Comparison of ENCODE assay signal across 21 cellular contexts in genomic region chr1:1141911-1142250, GRCh38. TPM values are rescaled to one million over a fixed set of nuclear protein-coding genes. Genes with fewer than 3 reads are reported as not detected.
DNase-seq lines count a peak whose midpoint lies in the region; ATAC-seq, FAIRE-seq and TF ChIP-seq lines count a peak whose summit lies in the region.
"Had no signal": no experiment of that assay in that cellular context is flagged by ENCODE, and none has a peak within 500 bp of the region (broad histone marks: within the 10 kb centered on the region; RNA-seq: fewer than 3 reads in every experiment).

No MANE protein-coding gene starts in this region.

- intact Hi-C loops in activated T-helper 1 cell treated with anti-CD3 and anti-CD28 coated beads, Interleukin-12 subunit alpha, Interleukin-12 subunit beta, Interleukin-2, Interleukin-4 antibody, amounts not matched to agents 30 ng/mL and 10 ng/mL and 1 ng/mL, durations not matched to agents 14 hours and 24 hours and 36 hours (cut with micrococcal nuclease): loop anchor here (5.0 kb wide), 2 partner anchors 65 to 90 kb away; partner anchors contain the start of genes B3GALT6, SDF4 and TNFRSF18

- whole genome bisulfite sequencing in mesenchymal stem cell: 76% methylated on average over 15 of the region's 15 CpGs

- peaks cover 21% of the 10 kb centered on the region for H3K4me1 ChIP-seq in mesenchymal stem cell (ENCODE audit: control insufficient read depth, insufficient read depth, low read depth, low read length)

- no peak overlapping the region for H2AFZ ChIP-seq in mesenchymal stem cell (ENCODE audit: low read depth, low read length)
- H2AFZ ChIP-seq: GM23248, PC-9 had no signal

- no peak overlapping the region for H3K23ac ChIP-seq in mesenchymal stem cell (ENCODE audit: low read length in 2 of 2)

- H2BK12ac ChIP-seq in mesenchymal stem cell (ENCODE audit: low read length in 2 of 2): no peak overlapping the region

- H3K4me3 ChIP-seq in mesenchymal stem cell (ENCODE audit: insufficient read depth in 1 of 2, low read depth in 1 of 2, low read length in 2 of 2): no peak overlapping the region
- H3K4me3 ChIP-seq: GM12878, GM23248, PC-9 had no signal

- no peak overlapping the region for H3K4me3 Mint-ChIP-seq in activated CD4-positive, alpha-beta T cell treated with anti-CD3 and anti-CD28 coated beads, Interleukin-2, amount 10 ng/mL, durations not matched to agents 7 days and 5 days
- H3K4me3 Mint-ChIP-seq in activated T-helper 1 cell treated with anti-CD3 and anti-CD28 coated beads, Interleukin-12 subunit alpha, Interleukin-12 subunit beta, Interleukin-2, Interleukin-4 antibody, amounts not matched to agents 30 ng/mL and 10 ng/mL and 1 ng/mL, durations not matched to agents 14 hours and 24 hours and 36 hours: peak overlapping the region; percentile 19
- H3K4me3 Mint-ChIP-seq: CD14-positive monocyte had no signal

- ATAC-seq in SK-N-SH treated with all-trans-retinoic acid at 6 μM for 48 hours: no peak
- ATAC-seq: GM12878 had no signal

- H3K27ac Mint-ChIP-seq in activated CD4-positive, alpha-beta T cell treated with anti-CD3 and anti-CD28 coated beads, Interleukin-2, amount 10 ng/mL, durations not matched to agents 7 days and 5 days: peak overlapping the region; percentile 65
- peak overlapping the region; percentile 97 for H3K27ac Mint-ChIP-seq in activated T-helper 1 cell treated with anti-CD3 and anti-CD28 coated beads, Interleukin-12 subunit alpha, Interleukin-12 subunit beta, Interleukin-2, Interleukin-4 antibody, amounts not matched to agents 30 ng/mL and 10 ng/mL and 1 ng/mL, durations not matched to agents 14 hours and 24 hours and 36 hours

- H3K14ac ChIP-seq in mesenchymal stem cell (ENCODE audit: low read length in 2 of 2): no peak overlapping the region

- no peak overlapping the region for H2BK15ac ChIP-seq in mesenchymal stem cell (ENCODE audit: low read depth, poor library complexity, severe bottlenecking)

- H3K27ac ChIP-seq in mesenchymal stem cell (ENCODE audit: low read length, poor library complexity, severe bottlenecking): no peak overlapping the region
- H3K27ac ChIP-seq: GM23248, PC-9 had no signal

- peaks cover 0 to 24% of the 10 kb centered on the region in 2 experiments for H3K36me3 ChIP-seq in mesenchymal stem cell (ENCODE audit: control insufficient read depth in 1 of 2, insufficient read depth in 2 of 2, low read depth in 1 of 2, low read length in 2 of 2)

- FAIRE-seq in urothelium cell line (lab: Jason Lieb, UNC): no peak
- FAIRE-seq: A204.1, GM12878, GM18507 had no signal

- H3K4me1 Mint-ChIP-seq in activated CD4-positive, alpha-beta T cell treated with anti-CD3 and anti-CD28 coated beads, Interleukin-2, amount 10 ng/mL, durations not matched to agents 7 days and 5 days: peaks cover 36% of the 10 kb centered on the region
- peaks cover 19% of the 10 kb centered on the region for H3K4me1 Mint-ChIP-seq in activated T-helper 1 cell treated with anti-CD3 and anti-CD28 coated beads, Interleukin-12 subunit alpha, Interleukin-12 subunit beta, Interleukin-2, Interleukin-4 antibody, amounts not matched to agents 30 ng/mL and 10 ng/mL and 1 ng/mL, durations not matched to agents 14 hours and 24 hours and 36 hours (ENCODE audit: low read depth)

- H3K18ac ChIP-seq in mesenchymal stem cell (ENCODE audit: low read depth in 1 of 2, low read length in 2 of 2): no peak overlapping the region

- no peaks in the 10 kb centered on the region for H3K9me3 ChIP-seq in mesenchymal stem cell (ENCODE audit: control insufficient read depth, low read length)

- H2BK5ac ChIP-seq in mesenchymal stem cell (ENCODE audit: low read depth, low read length, poor library complexity, severe bottlenecking): no peak overlapping the region

- H2BK120ac ChIP-seq in mesenchymal stem cell (ENCODE audit: low read depth, low read length): no peak overlapping the region

- peak overlapping the region; percentile 89 for H2AK5ac ChIP-seq in mesenchymal stem cell (ENCODE audit: low read length, severe bottlenecking)

- no peak for DNase-seq in activated CD4-positive, alpha-beta T cell treated with anti-CD3 and anti-CD28 coated beads, Interleukin-2, amount 10 ng/mL, durations not matched to agents 7 days and 5 days
- DNase-seq in activated CD4-positive, alpha-beta T cell treated with anti-CD3 and anti-CD28 coated beads, Interleukin-2, amount 50 U/mL, for 48 hours: no peak
- DNase-seq in activated T-helper 1 cell treated with anti-CD3 and anti-CD28 coated beads, Interleukin-12 subunit alpha, Interleukin-12 subunit beta, Interleukin-2, Interleukin-4 antibody, amounts not matched to agents 30 ng/mL and 10 ng/mL and 1 ng/mL, durations not matched to agents 14 hours and 24 hours and 36 hours (ENCODE audit: low spot score): no peak
- DNase-seq in mesenchymal stem cell (no peak), urothelium cell line (ENCODE audit: low spot score) (no peak)
- DNase-seq in activated CD8-positive, alpha-beta memory T cell treated with anti-CD3 and anti-CD28 coated beads for 24 hours: no peak
- DNase-seq: DMS 273 treated with DMSO at 0.1 percent for 48 hours, GDM1, GM23248, KBM-7, NCI-H1436, NCI-H2029 treated with DMSO at 0.1 percent for 48 hours, NCI-H2171 treated with DMSO at 0.1 percent for 48 hours, NCI-H774, PC-9 had no signal

- H3K4ac ChIP-seq in mesenchymal stem cell (ENCODE audit: low read depth in 1 of 2, low read length in 2 of 2): no peak overlapping the region

- peaks cover 3 to 42% of the 10 kb centered on the region in 2 experiments for H3K27me3 ChIP-seq in mesenchymal stem cell (ENCODE audit: control insufficient read depth in 1 of 2, insufficient read depth in 1 of 2, low read length in 2 of 2)

- POLR2A ChIA-PET in activated CD4-positive, alpha-beta T cell treated with anti-CD3 and anti-CD28 coated beads, Interleukin-2, amount 10 ng/mL, durations not matched to agents 7 days and 5 days (lab: Charles Lee): no interaction called here

- peaks cover 4% of the 10 kb centered on the region for H3K79me1 ChIP-seq in mesenchymal stem cell (replicated peaks; ENCODE audit: low read length, poor library complexity, severe bottlenecking)

- no peaks in the 10 kb centered on the region for H3K27me3 Mint-ChIP-seq in activated CD4-positive, alpha-beta T cell treated with anti-CD3 and anti-CD28 coated beads, Interleukin-2, amount 10 ng/mL, durations not matched to agents 7 days and 5 days
- no peaks in the 10 kb centered on the region for H3K27me3 Mint-ChIP-seq in activated T-helper 1 cell treated with anti-CD3 and anti-CD28 coated beads, Interleukin-12 subunit alpha, Interleukin-12 subunit beta, Interleukin-2, Interleukin-4 antibody, amounts not matched to agents 30 ng/mL and 10 ng/mL and 1 ng/mL, durations not matched to agents 14 hours and 24 hours and 36 hours (ENCODE audit: insufficient read depth)

- no peak overlapping the region for H4K8ac ChIP-seq in mesenchymal stem cell (ENCODE audit: low read length)

- H3K9me3 Mint-ChIP-seq in activated CD4-positive, alpha-beta T cell treated with anti-CD3 and anti-CD28 coated beads, Interleukin-2, amount 10 ng/mL, durations not matched to agents 7 days and 5 days: no peaks in the 10 kb centered on the region
- H3K9me3 Mint-ChIP-seq in activated T-helper 1 cell treated with anti-CD3 and anti-CD28 coated beads, Interleukin-12 subunit alpha, Interleukin-12 subunit beta, Interleukin-2, Interleukin-4 antibody, amounts not matched to agents 30 ng/mL and 10 ng/mL and 1 ng/mL, durations not matched to agents 14 hours and 24 hours and 36 hours: no peaks in the 10 kb centered on the region

- H3K4me2 ChIP-seq in mesenchymal stem cell (ENCODE audit: low read length, poor library complexity, severe bottlenecking): no peak overlapping the region
- H3K4me2 ChIP-seq: PC-9 had no signal

- CTCF ChIA-PET in activated CD4-positive, alpha-beta T cell treated with anti-CD3 and anti-CD28 coated beads, Interleukin-2, amount 10 ng/mL, durations not matched to agents 7 days and 5 days (lab: Charles Lee): no interaction called here

- no peak overlapping the region for H3K9ac ChIP-seq in mesenchymal stem cell (ENCODE audit: low read length)
- H3K9ac ChIP-seq: GM23248 had no signal

- H4K91ac ChIP-seq in mesenchymal stem cell (ENCODE audit: low read length): no peak overlapping the region

- no peaks in the 10 kb centered on the region for H3K36me3 Mint-ChIP-seq in activated CD4-positive, alpha-beta T cell treated with anti-CD3 and anti-CD28 coated beads, Interleukin-2, amount 10 ng/mL, durations not matched to agents 7 days and 5 days (ENCODE audit: low read depth)
- no peaks in the 10 kb centered on the region for H3K36me3 Mint-ChIP-seq in activated T-helper 1 cell treated with anti-CD3 and anti-CD28 coated beads, Interleukin-12 subunit alpha, Interleukin-12 subunit beta, Interleukin-2, Interleukin-4 antibody, amounts not matched to agents 30 ng/mL and 10 ng/mL and 1 ng/mL, durations not matched to agents 14 hours and 24 hours and 36 hours (ENCODE audit: low read depth)
- H3K36me3 Mint-ChIP-seq: CD14-positive monocyte had no signal

TF ChIP-seq in SK-N-SH treated with all-trans-retinoic acid at 6 μM for 48 hours, 23 proteins besides CTCF, POLR2A, EP300 and RAD21:
- TF ChIP-seq ZNF565 (CRISPR knock-in tag; conservative IDR thresholded peaks at IDR 0.05; ENCODE audit: low read depth): no peak
- TF ChIP-seq ISL1 (CRISPR knock-in tag; IDR thresholded peaks at IDR 0.05): no peak
TF ChIP-seq in SK-N-SH treated with all-trans-retinoic acid at 6 μM for 48 hours: peak in this region for 0.

RNA-seq across cellular contexts. Expression of gene C1orf159, which starts 26.0 kb away (rescaled TPM):
- 10 to 100 TPM; 18.0 to 22.0 TPM for total RNA-seq in activated CD4-positive, alpha-beta T cell treated with anti-CD3 and anti-CD28 coated beads, Interleukin-2, amount 10 ng/mL, durations not matched to agents 7 days and 5 days
- total RNA-seq in activated T-helper 1 cell treated with anti-CD3 and anti-CD28 coated beads, Interleukin-12 subunit alpha, Interleukin-12 subunit beta, Interleukin-2, Interleukin-4 antibody, amounts not matched to agents 30 ng/mL and 10 ng/mL and 1 ng/mL, durations not matched to agents 14 hours and 24 hours and 36 hours: 30.0 and 30.3 TPM in 2 replicates
- polyA plus RNA-seq in mesenchymal stem cell (2013, experiment 1 of 2): 7.6 TPM
- 7.7 TPM for polyA plus RNA-seq in mesenchymal stem cell (2013, experiment 2 of 2)

RNA-seq across cellular contexts. Expression of gene TTLL10, which starts 31.8 kb away (rescaled TPM):
- total RNA-seq in activated CD4-positive, alpha-beta T cell treated with anti-CD3 and anti-CD28 coated beads, Interleukin-2, amount 10 ng/mL, durations not matched to agents 7 days and 5 days: under 1 TPM; 0.15 to 0.27 TPM
- total RNA-seq in activated T-helper 1 cell treated with anti-CD3 and anti-CD28 coated beads, Interleukin-12 subunit alpha, Interleukin-12 subunit beta, Interleukin-2, Interleukin-4 antibody, amounts not matched to agents 30 ng/mL and 10 ng/mL and 1 ng/mL, durations not matched to agents 14 hours and 24 hours and 36 hours: 0.10 and 0.15 TPM in 2 replicates
- polyA plus RNA-seq in mesenchymal stem cell (2013, experiment 1 of 2): not detected
- polyA plus RNA-seq in mesenchymal stem cell (2013, experiment 2 of 2): not detected
- total RNA-seq: GM12878, GM23248, NCI-H460 had no signal
- polyA plus RNA-seq: GM12878, GM23248 had no signal
